In genomic region chr2:241649414-241649813, GRCh38 we compare ENCODE assay signal across 23 cellular contexts. TPM values are rescaled to one million over a fixed set of nuclear protein-coding genes. Genes with fewer than 3 reads are reported as not detected.
DNase-seq lines count a peak whose midpoint lies in the region; ATAC-seq and TF ChIP-seq lines count a peak whose summit lies in the region.
"Had no signal": no experiment of that assay in that cellular context is flagged by ENCODE, and none has a peak within 500 bp of the region (broad histone marks: within the 10 kb centered on the region; RNA-seq: fewer than 3 reads in every experiment).

No MANE protein-coding gene starts in this region.

- H3K4me1 ChIP-seq in endodermal cell (ENCODE audit: control insufficient read depth, insufficient read depth, low read length) = no peaks in the 10 kb centered on the region
- H3K4me1 ChIP-seq in ascending aorta = no peaks in the 10 kb centered on the region
- H3K4me1 ChIP-seq: HAP-1 had no signal

- no peaks in the 10 kb centered on the region for H3K27me3 ChIP-seq in endodermal cell (ENCODE audit: control insufficient read depth, insufficient read depth, low read length, poor library complexity, severe bottlenecking)
- H3K27me3 ChIP-seq in MG63 = no peaks in the 10 kb centered on the region
- H3K27me3 ChIP-seq in ascending aorta = no peaks in the 10 kb centered on the region
- H3K27me3 ChIP-seq: esophagus squamous epithelium, ovary, sigmoid colon had no signal

- no peak overlapping the region for H3K27ac ChIP-seq in endodermal cell (ENCODE audit: low read depth, low read length)
- no peak overlapping the region for H3K27ac ChIP-seq in ascending aorta
- H3K27ac ChIP-seq: esophagus squamous epithelium, ovary had no signal

- DNase-seq in Ammon's horn (ENCODE audit: low spot score) = peak; percentile 54
- peak; percentile 81 for DNase-seq in NCI-H1694 (lab: John Stamatoyannopoulos, UW)
- no peak for DNase-seq in endodermal cell
- DNase-seq in neural crest cell (ENCODE audit: low read depth, low spot score) = no peak
- no peak for DNase-seq in MG63
- DNase-seq in ascending aorta (ENCODE audit: low spot score in 2 of 2) = no peak
- no peak for DNase-seq in activated CD8-positive, alpha-beta memory T cell treated with anti-CD3 and anti-CD28 coated beads, Interleukin-2, amount 10 ng/mL, durations not matched to agents 7 days and 5 days
- DNase-seq: activated CD4-positive, alpha-beta T cell treated with anti-CD3 and anti-CD28 coated beads for 4 hours; activated naive CD8-positive, alpha-beta T cell treated with anti-CD3 and anti-CD28 coated beads for 36 hours; DMS53; effector memory CD4-positive, alpha-beta T cell; esophagus squamous epithelium; GF-D8; IMR-90; naive B cell; NCI-H2107; NCI-H82; ovary; SIG-M5; sigmoid colon had no signal

- no peaks in the 10 kb centered on the region for H3K9me3 ChIP-seq in endodermal cell (ENCODE audit: control insufficient read depth, low read length)
- no peaks in the 10 kb centered on the region for H3K9me3 ChIP-seq in MG63
- H3K9me3 ChIP-seq in ascending aorta = no peaks in the 10 kb centered on the region
- H3K9me3 ChIP-seq: esophagus squamous epithelium, HAP-1, ovary, sigmoid colon had no signal

- H3K9ac ChIP-seq in endodermal cell (ENCODE audit: extremely low read depth, low read length, poor library complexity, severe bottlenecking) = no peak overlapping the region

- TF ChIP-seq CTCF in endodermal cell (conservative IDR thresholded peaks at IDR 0.05) (no peak), neural crest cell (conservative IDR thresholded peaks at IDR 0.05) (no peak), ascending aorta (IDR thresholded peaks at IDR 0.05) (no peak)

- no peaks in the 10 kb centered on the region for H3K9me3 Mint-ChIP-seq in endodermal cell
- H3K9me3 Mint-ChIP-seq in neural crest cell = no peaks in the 10 kb centered on the region
- no peaks in the 10 kb centered on the region for H3K9me3 Mint-ChIP-seq in activated CD8-positive, alpha-beta memory T cell treated with anti-CD3 and anti-CD28 coated beads, Interleukin-2, amount 10 ng/mL, durations not matched to agents 7 days and 5 days (ENCODE audit: low read depth)
- H3K9me3 Mint-ChIP-seq: activated naive CD8-positive, alpha-beta T cell treated with anti-CD3 and anti-CD28 coated beads for 36 hours; memory B cell; naive B cell had no signal

- peaks cover 37% of the 10 kb centered on the region for H3K36me3 Mint-ChIP-seq in endodermal cell (ENCODE audit: low read depth)
- H3K36me3 Mint-ChIP-seq in neural crest cell (ENCODE audit: low read depth) = peaks cover 6% of the 10 kb centered on the region
- peaks cover 6% of the 10 kb centered on the region for H3K36me3 Mint-ChIP-seq in activated CD8-positive, alpha-beta memory T cell treated with anti-CD3 and anti-CD28 coated beads, Interleukin-2, amount 10 ng/mL, durations not matched to agents 7 days and 5 days

- peaks cover 40% of the 10 kb centered on the region for H3K36me3 ChIP-seq in endodermal cell (ENCODE audit: control insufficient read depth, insufficient read depth, low read length)
- H3K36me3 ChIP-seq in MG63 = peaks cover 20% of the 10 kb centered on the region
- peaks cover 26 to 41% of the 10 kb centered on the region in 2 donors for H3K36me3 ChIP-seq in ascending aorta
- H3K36me3 ChIP-seq: ovary had no signal

- ATAC-seq in GM18517 (IDR thresholded peaks at IDR 0.05; ENCODE audit: unreplicated experiment) = no peak
- no peak for ATAC-seq in activated CD8-positive, alpha-beta memory T cell treated with anti-CD3 and anti-CD28 coated beads, Interleukin-2, amount 10 ng/mL, durations not matched to agents 7 days and 5 days

- peaks cover 10% of the 10 kb centered on the region for H3K4me1 Mint-ChIP-seq in endodermal cell
- no peaks in the 10 kb centered on the region for H3K4me1 Mint-ChIP-seq in neural crest cell
- peaks cover 4% of the 10 kb centered on the region for H3K4me1 Mint-ChIP-seq in activated CD8-positive, alpha-beta memory T cell treated with anti-CD3 and anti-CD28 coated beads, Interleukin-2, amount 10 ng/mL, durations not matched to agents 7 days and 5 days

- 94 to 100% methylated on average over 1 to 4 of the region's 4 CpGs for WGBS in endodermal cell (ENCODE audit: insufficient coverage in 1 of 2, insufficient read length in 1 of 2), 2 experiments

- no peak overlapping the region for H3K4me3 ChIP-seq in endodermal cell (ENCODE audit: low read length)
- no peak overlapping the region for H3K4me3 ChIP-seq in MG63
- no peak overlapping the region for H3K4me3 ChIP-seq in ascending aorta
- H3K4me3 ChIP-seq: esophagus squamous epithelium, HAP-1, ovary, sigmoid colon had no signal

- CTCF ChIA-PET in activated CD8-positive, alpha-beta memory T cell treated with anti-CD3 and anti-CD28 coated beads, Interleukin-2, amount 10 ng/mL, durations not matched to agents 7 days and 5 days (lab: Charles Lee) = no interaction called here

- intact Hi-C loops in ascending aorta (cut with DNase I) = no loop called here

- peak overlapping the region; percentile 55 for H3K27ac Mint-ChIP-seq in endodermal cell
- H3K27ac Mint-ChIP-seq in neural crest cell (ENCODE audit: unreplicated experiment) = peak overlapping the region; percentile 86
- H3K27ac Mint-ChIP-seq in activated CD8-positive, alpha-beta memory T cell treated with anti-CD3 and anti-CD28 coated beads, Interleukin-2, amount 10 ng/mL, durations not matched to agents 7 days and 5 days = no peak overlapping the region
- H3K27ac Mint-ChIP-seq: activated naive CD8-positive, alpha-beta T cell treated with anti-CD3 and anti-CD28 coated beads for 36 hours; memory B cell; naive B cell had no signal

- H3K4me3 Mint-ChIP-seq in endodermal cell (no peak overlapping the region), neural crest cell (no peak overlapping the region)
- no peak overlapping the region for H3K4me3 Mint-ChIP-seq in activated CD8-positive, alpha-beta memory T cell treated with anti-CD3 and anti-CD28 coated beads, Interleukin-2, amount 10 ng/mL, durations not matched to agents 7 days and 5 days
- H3K4me3 Mint-ChIP-seq: activated naive CD8-positive, alpha-beta T cell treated with anti-CD3 and anti-CD28 coated beads for 36 hours; memory B cell; naive B cell had no signal

- H3K27me3 Mint-ChIP-seq in endodermal cell (ENCODE audit: insufficient read depth) (no peaks in the 10 kb centered on the region), neural crest cell (ENCODE audit: low read depth) (no peaks in the 10 kb centered on the region)
- no peaks in the 10 kb centered on the region for H3K27me3 Mint-ChIP-seq in activated CD8-positive, alpha-beta memory T cell treated with anti-CD3 and anti-CD28 coated beads, Interleukin-2, amount 10 ng/mL, durations not matched to agents 7 days and 5 days
- H3K27me3 Mint-ChIP-seq: activated naive CD8-positive, alpha-beta T cell treated with anti-CD3 and anti-CD28 coated beads for 36 hours; memory B cell; naive B cell had no signal

RNA-seq across cellular contexts. Expression of gene ATG4B, which starts 11.9 kb away (rescaled TPM):
- total RNA-seq in endodermal cell (100 to 1,000 TPM; 126 to 166 TPM), neural crest cell (112 TPM in 2 replicates), ascending aorta (225 TPM)
- 113 TPM for polyA plus RNA-seq in endodermal cell (2013, experiment 1 of 2)
- polyA plus RNA-seq in endodermal cell (2013, experiment 2 of 2) = 98.7 TPM
- total RNA-seq in MG63 (2014; rRNA removed; shearing (Covaris generic); ENCODE audit: low replicate concordance) = 47.9 and 83.9 TPM in 2 replicates
- total RNA-seq in activated CD8-positive, alpha-beta memory T cell treated with anti-CD3 and anti-CD28 coated beads, Interleukin-2, amount 10 ng/mL, durations not matched to agents 7 days and 5 days = 10 to 100 TPM; 91.4 to 95.3 TPM

RNA-seq across cellular contexts. Expression of gene THAP4, which starts 12.5 kb away (rescaled TPM):
- total RNA-seq in endodermal cell (10 to 100 TPM; 54.6 to 66.1 TPM), neural crest cell (59.1 and 60.9 TPM in 2 replicates), ascending aorta (80.8 TPM)
- polyA plus RNA-seq in endodermal cell (2013, experiment 1 of 2) = 40.7 TPM
- 36.6 TPM for polyA plus RNA-seq in endodermal cell (2013, experiment 2 of 2)
- 72.2 and 110 TPM in 2 replicates for total RNA-seq in MG63 (2014; rRNA removed; shearing (Covaris generic); ENCODE audit: low replicate concordance)
- 10 to 100 TPM; 38.1 to 39.3 TPM for total RNA-seq in activated CD8-positive, alpha-beta memory T cell treated with anti-CD3 and anti-CD28 coated beads, Interleukin-2, amount 10 ng/mL, durations not matched to agents 7 days and 5 days

RNA-seq across cellular contexts. Expression of gene DTYMK, which starts 37.2 kb away (rescaled TPM):
- total RNA-seq in endodermal cell (10 to 100 TPM; 60.9 to 62.4 TPM), neural crest cell (98.7 and 108 TPM in 2 replicates), ascending aorta (25.0 TPM)
- polyA plus RNA-seq in endodermal cell (2013, experiment 1 of 2) = 66.3 TPM
- 64.8 TPM for polyA plus RNA-seq in endodermal cell (2013, experiment 2 of 2)
- 48.4 and 87.7 TPM in 2 replicates for total RNA-seq in MG63 (2014; rRNA removed; shearing (Covaris generic); ENCODE audit: low replicate concordance)
- total RNA-seq in activated CD8-positive, alpha-beta memory T cell treated with anti-CD3 and anti-CD28 coated beads, Interleukin-2, amount 10 ng/mL, durations not matched to agents 7 days and 5 days = 10 to 100 TPM; 79.9 to 95.5 TPM

RNA-seq across cellular contexts. Expression of gene ING5, which starts 52.4 kb away (rescaled TPM):
- total RNA-seq in endodermal cell (10 to 100 TPM; 44.9 to 53.1 TPM), neural crest cell (61.9 and 63.4 TPM in 2 replicates), ascending aorta (38.1 TPM)
- 33.1 TPM for polyA plus RNA-seq in endodermal cell (2013, experiment 1 of 2)
- 33.4 TPM for polyA plus RNA-seq in endodermal cell (2013, experiment 2 of 2)
- total RNA-seq in MG63 (2014; rRNA removed; shearing (Covaris generic); ENCODE audit: low replicate concordance) = 10.3 and 45.2 TPM in 2 replicates
- 10 to 100 TPM; 26.3 to 28.0 TPM for total RNA-seq in activated CD8-positive, alpha-beta memory T cell treated with anti-CD3 and anti-CD28 coated beads, Interleukin-2, amount 10 ng/mL, durations not matched to agents 7 days and 5 days

Comparison
In these comparisons a context has a peak if more than half of its experiments do, and no peak if none do; other contexts are left out.
1. DNase-seq: peak in Ammon's horn (single experiment) and NCI-H1694 (single experiment); none in endodermal cell (single experiment), neural crest cell (single experiment), MG63 (single experiment), ascending aorta (0 of 2) and activated CD8-positive, alpha-beta memory T cell treated with anti-CD3 and anti-CD28 coated beads, Interleukin-2, amount 10 ng/mL, durations not matched to agents 7 days and 5 days (single experiment).